In genomic region chr7:137488038-137488437, GRCh38 we compare ENCODE assay signal across 16 cellular contexts.
A peak's percentile ranks its signal among the peaks of the same experiment; 100 is the strongest.
DNase-seq lines count a peak whose midpoint lies in the region; TF ChIP-seq lines count a peak whose summit lies in the region.
"Had no signal": no experiment of that assay in that cellular context is flagged by ENCODE, and none has a peak within 500 bp of the region (broad histone marks: within the 10 kb centered on the region; RNA-seq: fewer than 3 reads in every experiment).

No MANE protein-coding gene starts in this region.

- TF ChIP-seq CTCF in fibroblast of mammary gland (conservative IDR thresholded peaks at IDR 0.05; ENCODE audit: control insufficient read depth, insufficient read depth, low read depth, low read length) (peak; percentile 26), retinal pigment epithelial cell (conservative IDR thresholded peaks at IDR 0.05; ENCODE audit: low read depth, low read length) (peak; percentile 41)

- intact Hi-C loops in posterior cingulate gyrus (cut with DNase I), result no loop called here

- H3K4me3 ChIP-seq in fibroblast of mammary gland (ENCODE audit: control insufficient read depth, low read depth, low read length), result no peak overlapping the region
- H3K4me3 ChIP-seq in retinal pigment epithelial cell (ENCODE audit: low read length), result no peak overlapping the region
- H3K4me3 ChIP-seq: adrenal gland, colonic mucosa had no signal

- peak; percentile 5 for DNase-seq in NCI-H1092 treated with DMSO at 0.1 percent for 48 hours (lab: John Stamatoyannopoulos, UW)
- DNase-seq in NCI-H1092 (lab: John Stamatoyannopoulos, UW), result no peak
- DNase-seq in amniotic epithelial cell (ENCODE audit: low read depth), result peak; percentile 15
- peak; percentile 16 for DNase-seq in fibroblast of mammary gland (ENCODE audit: low read depth)
- no peak for DNase-seq in retinal pigment epithelial cell (ENCODE audit: low read depth)
- no peak for DNase-seq in activated T-cell treated with anti-CD3 and anti-CD28 coated beads, Interleukin-2, amount 50 U/mL, for 1 hour
- DNase-seq in posterior cingulate gyrus, result no peak
- no peak for DNase-seq in stimulated activated naive CD4-positive, alpha-beta T cell (lab: John Stamatoyannopoulos, UW)
- DNase-seq: activated CD4-positive, CD25-positive, alpha-beta regulatory T cell treated with anti-CD3 and anti-CD28 coated beads, Interleukin-2, amount 50 U/mL, for 72 hours; adrenal gland; CD4-positive, alpha-beta memory T cell; colonic mucosa; NCI-H345; NK-92 treated with Interleukin-12 subunit alpha and Interleukin-12 subunit beta, amount 100 ng/mL, for 24 hours; right cardiac atrium; stimulated activated naive CD8-positive, alpha-beta T cell treated with anti-CD3 and anti-CD28 coated beads, Interleukin-15, amount 100 ng/mL, for 72 hours had no signal

Comparison
In these comparisons a context has a peak if more than half of its experiments do, and no peak if none do; other contexts are left out.
1. DNase-seq: peak in NCI-H1092 treated with DMSO at 0.1 percent for 48 hours (single experiment), amniotic epithelial cell (single experiment) and fibroblast of mammary gland (single experiment); none in NCI-H1092 (single experiment), retinal pigment epithelial cell (single experiment), activated T-cell treated with anti-CD3 and anti-CD28 coated beads, Interleukin-2, amount 50 U/mL, for 1 hour (single experiment), posterior cingulate gyrus (0 of 10) and stimulated activated naive CD4-positive, alpha-beta T cell (0 of 6).